Comparison of ENCODE assay signal across 14 cellular contexts in genomic region chr18:3608488-3608887, GRCh38.
A peak's percentile ranks its signal among the peaks of the same experiment; 100 is the strongest.
DNase-seq lines count a peak whose midpoint lies in the region; ATAC-seq and TF ChIP-seq lines count a peak whose summit lies in the region.
"Had no signal": no experiment of that assay in that cellular context is flagged by ENCODE, and none has a peak within 500 bp of the region (broad histone marks: within the 10 kb centered on the region; RNA-seq: fewer than 3 reads in every experiment).

No MANE protein-coding gene starts in this region.

- BruUV-seq in IMR-90 (replicated peaks; lab: Mats Ljungman, UMichigan): no TSS peak

- intact Hi-C loops in IMR-90 (cut with micrococcal nuclease): no loop called here

- H3K4me1 Mint-ChIP-seq in activated naive CD4-positive, alpha-beta T cell treated with anti-CD3 and anti-CD28 coated beads, Interleukin-2, amount 10 ng/mL, durations not matched to agents 7 days and 5 days: peaks cover 19% of the 10 kb centered on the region

- no peaks in the 10 kb centered on the region for H3K9me2 ChIP-seq in hepatocyte (replicated peaks; ENCODE audit: insufficient read depth)

- no peaks in the 10 kb centered on the region for H3K27me3 Mint-ChIP-seq in activated naive CD4-positive, alpha-beta T cell treated with anti-CD3 and anti-CD28 coated beads, Interleukin-2, amount 10 ng/mL, durations not matched to agents 7 days and 5 days

- DNase-seq in activated naive CD4-positive, alpha-beta T cell treated with anti-CD3 and anti-CD28 coated beads, Interleukin-2, amount 10 ng/mL, durations not matched to agents 7 days and 5 days: no peak
- DNase-seq in activated naive CD4-positive, alpha-beta T cell treated with anti-CD3 and anti-CD28 coated beads, Interleukin-2, amount 50 U/mL, for 16 hours: no peak
- DNase-seq in IMR-90: no peak
- no peak for DNase-seq in hepatocyte (ENCODE audit: low spot score)
- no peak for DNase-seq in NCI-H524 treated with DMSO at 0.1 percent for 48 hours (lab: John Stamatoyannopoulos, UW)
- no peak for DNase-seq in activated gamma-delta T cell treated with Interleukin-2 at 50 U/mL for 16 hours
- DNase-seq in AG20443 (ENCODE audit: low spot score): no peak
- DNase-seq: BE2C, DMS 273 treated with DMSO at 0.1 percent for 48 hours, Kasumi-1, NCI-H1417, NCI-H1930, NCI-H510A treated with DMSO at 0.1 percent for 48 hours, RPMI8226 had no signal

- H3K9me3 ChIP-seq in IMR-90 (ENCODE audit: control insufficient read depth, insufficient read depth, low read length) (no peaks in the 10 kb centered on the region), hepatocyte (ENCODE audit: low read depth) (no peaks in the 10 kb centered on the region)
- H3K9me3 ChIP-seq: BE2C had no signal

- peak overlapping the region; percentile 25 for H3K27ac Mint-ChIP-seq in activated naive CD4-positive, alpha-beta T cell treated with anti-CD3 and anti-CD28 coated beads, Interleukin-2, amount 10 ng/mL, durations not matched to agents 7 days and 5 days

- H3K79me2 ChIP-seq in hepatocyte: no peaks in the 10 kb centered on the region

- TF ChIP-seq POLR2A in IMR-90 (IDR thresholded peaks at IDR 0.05; ENCODE audit: low read depth, low read length): no peak

- no peaks in the 10 kb centered on the region for H3K9me3 Mint-ChIP-seq in activated naive CD4-positive, alpha-beta T cell treated with anti-CD3 and anti-CD28 coated beads, Interleukin-2, amount 10 ng/mL, durations not matched to agents 7 days and 5 days

- H3K9ac ChIP-seq in IMR-90 (ENCODE audit: low read depth, low read length): no peak overlapping the region

- peak overlapping the region; percentile 21; the same call in 1 of the 2 replicates for H4K91ac ChIP-seq in IMR-90 (ENCODE audit: insufficient read depth, low read depth, low read length)

- no peak overlapping the region for H3K23ac ChIP-seq in IMR-90 (ENCODE audit: low read depth, low read length)

- H4K8ac ChIP-seq in IMR-90 (ENCODE audit: low read depth in 2 of 2, low read length in 2 of 2): peak overlapping the region in 1 of 2 experiments; percentile 10; a peak in 2 of 4 replicates

- H2AFZ ChIP-seq in IMR-90 (replicated peaks; ENCODE audit: low read length, poor library complexity) (no peak overlapping the region), hepatocyte (no peak overlapping the region)

- peak overlapping the region; percentile 1; the same call in 1 of the 2 replicates for H2BK120ac ChIP-seq in IMR-90 (ENCODE audit: low read depth, low read length)

- H3K4me3 Mint-ChIP-seq in activated naive CD4-positive, alpha-beta T cell treated with anti-CD3 and anti-CD28 coated beads, Interleukin-2, amount 10 ng/mL, durations not matched to agents 7 days and 5 days: no peak overlapping the region

- 100% methylated on average over 2 of the region's 4 CpGs; no CpG with 5 or more reads in 1 of the 2 experiments for WGBS in IMR-90 (ENCODE audit: extremely low coverage in 2 of 2, insufficient read length in 1 of 2), 2 experiments
- WGBS in hepatocyte (ENCODE audit: low lambda C conversion rate, missing lambda C conversion rate): 94% methylated on average over 4 of the region's 4 CpGs

- peak overlapping the region; percentile 4 for H2BK5ac ChIP-seq in IMR-90 (ENCODE audit: low read depth, low read length, poor library complexity, severe bottlenecking)

- H3K18ac ChIP-seq in IMR-90 (ENCODE audit: low read depth, low read length): no peak overlapping the region

- 0 out of 2 replicates have a peak overlapping the region, but pooled peaks have one; percentile 1 for H2BK20ac ChIP-seq in IMR-90 (ENCODE audit: low read depth, low read length)

- H3K9me1 ChIP-seq in IMR-90 (ENCODE audit: insufficient read depth, low read length): peaks cover 12% of the 10 kb centered on the region; the same call in 1 of the 2 replicates

- peak overlapping the region; percentile 18; the same call in 1 of the 2 replicates for H3K4ac ChIP-seq in IMR-90 (ENCODE audit: low read depth, low read length)

- peaks cover 6% of the 10 kb centered on the region for H3K36me3 Mint-ChIP-seq in activated naive CD4-positive, alpha-beta T cell treated with anti-CD3 and anti-CD28 coated beads, Interleukin-2, amount 10 ng/mL, durations not matched to agents 7 days and 5 days

- no peak for TF ChIP-seq CTCF in IMR-90 (conservative IDR thresholded peaks at IDR 0.05; ENCODE audit: low read depth, low read length)
- TF ChIP-seq CTCF in hepatocyte (IDR thresholded peaks at IDR 0.05; ENCODE audit: poor library complexity): no peak

- H3K4me3 ChIP-seq in IMR-90 (ENCODE audit: insufficient read depth, low read depth, low read length) (no peak overlapping the region), hepatocyte (no peak overlapping the region)

- H3K79me1 ChIP-seq in IMR-90 (ENCODE audit: low read depth in 1 of 2, low read length in 2 of 2): peaks cover 10 to 40% of the 10 kb centered on the region in 2 experiments

- no peak overlapping the region for H2AK9ac ChIP-seq in IMR-90 (replicated peaks; ENCODE audit: low read depth, low read length, poor library complexity)

- H3K4me1 ChIP-seq in IMR-90 (ENCODE audit: control insufficient read depth, insufficient read depth, low read length): peaks cover 16% of the 10 kb centered on the region
- H3K4me1 ChIP-seq in hepatocyte (ENCODE audit: insufficient read depth): peaks cover 28% of the 10 kb centered on the region
- H3K4me1 ChIP-seq: BE2C had no signal

- POLR2A ChIA-PET in IMR-90 (lab: Charles Lee; ENCODE audit: unreplicated experiment): no interaction called here

- dilution Hi-C loops in IMR-90 (cut with HindIII; ENCODE audit: low sequenced_read_pairs, unreplicated experiment): no loop called here

- no peaks in the 10 kb centered on the region for H4K20me1 ChIP-seq in IMR-90 (ENCODE audit: insufficient read depth, low read length)
- H4K20me1 ChIP-seq in hepatocyte (ENCODE audit: insufficient read depth, poor library complexity, severe bottlenecking): no peaks in the 10 kb centered on the region

- H3K56ac ChIP-seq in IMR-90 (ENCODE audit: extremely low read depth, insufficient read depth, low read length): no peak overlapping the region

- H3K4me2 ChIP-seq in IMR-90 (ENCODE audit: low read depth, low read length) (no peak overlapping the region), hepatocyte (no peak overlapping the region)

- ATAC-seq in IMR-90 (ENCODE audit: low read depth): no peak

- TF ChIP-seq RAD21 in IMR-90 (IDR thresholded peaks at IDR 0.05; ENCODE audit: low read length): no peak

- H3K14ac ChIP-seq in IMR-90 (replicated peaks; ENCODE audit: low read depth, low read length): no peak overlapping the region; the same call in 1 of the 2 replicates

- peak overlapping the region; percentile 31; the same call in 1 of the 2 replicates for H2AK5ac ChIP-seq in IMR-90 (ENCODE audit: low read depth, low read length)

- no peak overlapping the region for H3K27ac ChIP-seq in IMR-90 (ENCODE audit: insufficient read depth, low read length)
- peak overlapping the region; percentile 95 for H3K27ac ChIP-seq in hepatocyte

- in situ Hi-C loops in IMR-90 (cut with MboI; ENCODE audit: low sequenced_read_pairs): loop anchor here (25.0 kb wide), 1 partner anchor 621 kb away; no protein-coding TSS in a partner anchor

- CTCF ChIA-PET in activated naive CD4-positive, alpha-beta T cell treated with anti-CD3 and anti-CD28 coated beads, Interleukin-2, amount 10 ng/mL, durations not matched to agents 7 days and 5 days (lab: Charles Lee): interaction anchor here (0.9 to 2.2 kb wide), 5 partner anchors 12 to 58 kb away, joined by 3 to 5 read pairs (median 3); no protein-coding TSS in a partner anchor
- CTCF ChIA-PET in IMR-90 (lab: Yijun Ruan, JAX): no interaction called here

- H4K5ac ChIP-seq in IMR-90 (ENCODE audit: low read depth, low read length): peak overlapping the region; percentile 27; the same call in 1 of the 2 replicates

- peak overlapping the region; percentile 9; the same call in 1 of the 3 replicates for H2BK15ac ChIP-seq in IMR-90 (ENCODE audit: low read depth, low read length)

- H3K36me3 ChIP-seq in IMR-90 (ENCODE audit: control insufficient read depth, insufficient read depth, low read length): no peaks in the 10 kb centered on the region
- no peaks in the 10 kb centered on the region for H3K36me3 ChIP-seq in hepatocyte (replicated peaks; ENCODE audit: insufficient read depth, low read depth)
- H3K36me3 ChIP-seq: BE2C had no signal

- no peaks in the 10 kb centered on the region for H3K27me3 ChIP-seq in IMR-90 (ENCODE audit: control insufficient read depth, insufficient read depth, low read length)
- H3K27me3 ChIP-seq in hepatocyte: no peaks in the 10 kb centered on the region
- H3K27me3 ChIP-seq: BE2C had no signal

TF ChIP-seq in IMR-90, 13 proteins besides CTCF, POLR2A, EP300 and RAD21 (continues in another document):
- TF ChIP-seq RCOR1 (IDR thresholded peaks at IDR 0.05; ENCODE audit: insufficient replicate concordance, low read length): no peak
- no peak for TF ChIP-seq CEBPB (IDR thresholded peaks at IDR 0.05; ENCODE audit: low read depth, low read length)
- TF ChIP-seq NFE2L2 (IDR thresholded peaks at IDR 0.05; ENCODE audit: low read depth, low read length): no peak
- TF ChIP-seq CHD1 (IDR thresholded peaks at IDR 0.05; ENCODE audit: low read depth, low read length): no peak
- TF ChIP-seq BHLHE40 (IDR thresholded peaks at IDR 0.05; ENCODE audit: low read depth, low read length): no peak
- no peak for TF ChIP-seq MAZ (IDR thresholded peaks at IDR 0.05; ENCODE audit: borderline replicate concordance, low read depth, low read length)
- TF ChIP-seq MXI1 (IDR thresholded peaks at IDR 0.05; ENCODE audit: borderline replicate concordance, low read depth, low read length): no peak
- TF ChIP-seq RFX5 (IDR thresholded peaks at IDR 0.05; ENCODE audit: low read depth, low read length): no peak
- TF ChIP-seq MAFK (IDR thresholded peaks at IDR 0.05; ENCODE audit: low read depth, low read length): no peak
- no peak for TF ChIP-seq FOS (IDR thresholded peaks at IDR 0.05; ENCODE audit: low read depth, low read length)
- TF ChIP-seq ELK1 (IDR thresholded peaks at IDR 0.05; ENCODE audit: borderline replicate concordance, low read depth, low read length): no peak
- no peak for TF ChIP-seq SMC3 (IDR thresholded peaks at IDR 0.05; ENCODE audit: low read depth, low read length)
